20 cellular contexts compared by ENCODE assay signal in the genomic region with DNA sequence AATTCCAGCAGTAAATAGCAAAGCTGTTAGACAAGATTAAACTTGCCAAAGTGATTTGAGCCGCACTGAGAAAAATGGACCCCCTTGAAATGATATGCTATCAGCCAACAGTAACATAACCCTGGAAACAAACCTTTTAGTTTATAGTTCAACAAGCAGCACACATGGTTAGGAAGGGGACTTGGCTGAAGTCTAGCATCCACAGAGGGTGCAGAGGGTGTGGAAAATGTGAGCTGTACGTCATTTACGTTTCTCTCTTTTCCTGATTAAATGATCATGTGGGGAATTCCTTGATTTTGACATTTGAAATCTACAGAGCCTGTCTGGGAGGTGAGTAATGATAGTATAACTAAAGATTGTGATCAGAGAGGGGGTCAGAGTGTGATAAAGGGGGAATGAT.
"Had no signal": no experiment of that assay in that cellular context is flagged by ENCODE, and none has a peak within 500 bp of the region (broad histone marks: within the 10 kb centered on the region; RNA-seq: fewer than 3 reads in every experiment).

No MANE protein-coding gene starts in this region.

- ATAC-seq: activated naive CD4-positive, alpha-beta T cell treated with anti-CD3 and anti-CD28 coated beads, Interleukin-2, amount 50 U/mL, for 72 hours; activated T-cell treated with anti-CD3 and anti-CD28 coated beads, Interleukin-2, amount 50 U/mL, for 72 hours; body of pancreas; stimulated activated effector memory CD8-positive, alpha-beta T cell treated with anti-CD3 and anti-CD28 coated beads, Interleukin-12 subunit alpha, Interleukin-12 subunit beta, amount 100 ng/mL, for 72 hours; WTC11 had no signal

- H3K4me1 Mint-ChIP-seq: activated CD4-positive, alpha-beta memory T cell treated with anti-CD3 and anti-CD28 coated beads, Interleukin-2, amount 10 ng/mL, durations not matched to agents 7 days and 5 days; central memory CD8-positive, alpha-beta T cell; stimulated activated effector memory CD8-positive, alpha-beta T cell treated with anti-CD3 and anti-CD28 coated beads, Interleukin-12 subunit alpha, Interleukin-12 subunit beta, amount 100 ng/mL, for 72 hours; WTC11 had no signal

- H3K27ac Mint-ChIP-seq: activated CD4-positive, alpha-beta memory T cell treated with anti-CD3 and anti-CD28 coated beads, Interleukin-2, amount 10 ng/mL, durations not matched to agents 7 days and 5 days; activated naive CD4-positive, alpha-beta T cell treated with anti-CD3 and anti-CD28 coated beads, Interleukin-2, amount 50 U/mL, for 72 hours; activated T-cell treated with anti-CD3 and anti-CD28 coated beads, Interleukin-2, amount 50 U/mL, for 72 hours; stimulated activated effector memory CD8-positive, alpha-beta T cell treated with anti-CD3 and anti-CD28 coated beads, Interleukin-12 subunit alpha, Interleukin-12 subunit beta, amount 100 ng/mL, for 72 hours; WTC11 had no signal

- H3K9me3 Mint-ChIP-seq: activated CD4-positive, alpha-beta memory T cell treated with anti-CD3 and anti-CD28 coated beads, Interleukin-2, amount 10 ng/mL, durations not matched to agents 7 days and 5 days; central memory CD8-positive, alpha-beta T cell; stimulated activated effector memory CD8-positive, alpha-beta T cell treated with anti-CD3 and anti-CD28 coated beads, Interleukin-12 subunit alpha, Interleukin-12 subunit beta, amount 100 ng/mL, for 72 hours had no signal

- DNase-seq: activated CD4-positive, alpha-beta memory T cell treated with anti-CD3 and anti-CD28 coated beads, Interleukin-2, amount 10 ng/mL, durations not matched to agents 7 days and 5 days; activated CD4-positive, alpha-beta T cell treated with anti-CD3 and anti-CD28 coated beads for 4 hours; activated CD8-positive, alpha-beta memory T cell treated with anti-CD3 and anti-CD28 coated beads, Interleukin-2, amount 50 U/mL, for 48 hours; activated gamma-delta T cell; activated T-cell treated with anti-CD3 and anti-CD28 coated beads, Interleukin-2, amount 50 U/mL, for 72 hours; amygdala; cortex of kidney; effector memory CD4-positive, alpha-beta T cell; head of caudate nucleus; lower lobe of right lung; midbrain; pancreas; substantia nigra; T-helper 2 cell had no signal

- H3K4me3 Mint-ChIP-seq: activated CD4-positive, alpha-beta memory T cell treated with anti-CD3 and anti-CD28 coated beads, Interleukin-2, amount 10 ng/mL, durations not matched to agents 7 days and 5 days; activated T-cell treated with anti-CD3 and anti-CD28 coated beads, Interleukin-2, amount 50 U/mL, for 72 hours; central memory CD8-positive, alpha-beta T cell; stimulated activated effector memory CD8-positive, alpha-beta T cell treated with anti-CD3 and anti-CD28 coated beads, Interleukin-12 subunit alpha, Interleukin-12 subunit beta, amount 100 ng/mL, for 72 hours; WTC11 had no signal

- H3K4me3 ChIP-seq: body of pancreas, lower lobe of right lung, pancreas, upper lobe of left lung had no signal
